ENCODE assay signal across 9 cellular contexts in the genomic region with DNA sequence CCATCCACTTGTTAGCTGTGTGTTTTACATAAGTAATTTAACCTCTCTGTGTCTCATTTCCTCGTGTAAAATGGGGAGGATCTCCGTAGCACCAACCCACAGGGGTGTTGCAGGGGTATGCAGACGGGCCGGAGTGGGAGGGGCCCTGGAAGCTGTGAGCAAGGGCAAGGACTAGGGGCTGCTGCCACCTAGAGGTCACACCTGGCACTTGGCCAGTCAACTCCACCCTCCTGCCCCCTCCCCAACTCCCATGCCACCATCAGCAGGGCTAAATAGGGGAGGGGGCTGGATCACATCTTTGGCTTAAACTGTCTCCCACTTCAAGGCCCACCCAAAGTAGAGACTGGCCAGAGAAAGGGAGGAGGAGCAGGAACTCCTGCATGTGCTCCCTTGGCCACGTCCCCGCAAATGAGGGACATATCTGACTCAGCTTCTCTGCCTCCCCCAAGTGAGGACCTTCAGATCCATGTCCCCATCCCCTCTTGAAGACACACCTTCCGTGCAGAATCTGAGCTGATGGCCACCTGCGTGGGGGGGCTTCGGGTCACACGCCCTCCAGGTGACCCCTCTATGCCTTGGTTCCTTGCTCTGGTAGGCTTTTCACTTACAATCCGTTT. TPM values are rescaled to one million over a fixed set of nuclear protein-coding genes. Genes with fewer than 3 reads are reported as not detected.
DNase-seq lines count a peak whose midpoint lies in the region; ATAC-seq and TF ChIP-seq lines count a peak whose summit lies in the region.
"Had no signal": no experiment of that assay in that cellular context is flagged by ENCODE, and none has a peak within 500 bp of the region (broad histone marks: within the 10 kb centered on the region; RNA-seq: fewer than 3 reads in every experiment).

No MANE protein-coding gene starts in this region.

- peak overlapping the region; percentile 6 for H2BK5ac ChIP-seq in mesenchymal stem cell (ENCODE audit: low read depth, low read length, poor library complexity, severe bottlenecking)

- H3K4me2 ChIP-seq in HCT116 (ENCODE audit: low read length) (peak overlapping the region; percentile 87), mesenchymal stem cell (ENCODE audit: low read length, poor library complexity, severe bottlenecking) (peak overlapping the region; percentile 62)

- H3K27ac ChIP-seq in HCT116 (ENCODE audit: low read depth, low read length) (peak overlapping the region; percentile 92), coronary artery (peak overlapping the region; percentile 91 to 98), mesenchymal stem cell (ENCODE audit: low read length, poor library complexity, severe bottlenecking) (peak overlapping the region; percentile 97)

- peak in 2 of 3 experiments; percentile 86 to 90; a peak in 4 of 6 replicates for TF ChIP-seq CTCF in HCT116 (IDR thresholded peaks at IDR 0.05 in 2 of 3, conservative IDR thresholded peaks at IDR 0.05 in 1 of 3; ENCODE audit: borderline replicate concordance in 1 of 3, insufficient read depth in 1 of 3, low read depth in 2 of 3, low read length in 2 of 3)
- TF ChIP-seq CTCF in coronary artery (IDR thresholded peaks at IDR 0.05): peak; percentile 31

- H3K18ac ChIP-seq in mesenchymal stem cell (ENCODE audit: low read depth in 1 of 2, low read length in 2 of 2): peak overlapping the region; percentile 15 to 96

- H2BK15ac ChIP-seq in mesenchymal stem cell (ENCODE audit: low read depth, poor library complexity, severe bottlenecking): peak overlapping the region; percentile 62

- H2AFZ ChIP-seq in HCT116 (ENCODE audit: low read depth, low read length, poor library complexity, severe bottlenecking) (no peak overlapping the region), mesenchymal stem cell (ENCODE audit: low read depth, low read length) (no peak overlapping the region)

- WGBS in mesenchymal stem cell: 38% methylated on average over 11 of the region's 11 CpGs

- peak overlapping the region; percentile 76 for H3K9ac ChIP-seq in HCT116 (ENCODE audit: low read length)
- peak overlapping the region; percentile 95 for H3K9ac ChIP-seq in mesenchymal stem cell (ENCODE audit: low read length)

- intact Hi-C loops in HCT116 (cut with micrococcal nuclease): no loop called here

- H3K4me3 ChIP-seq in HCT116 (replicated peaks in 1 of 2; ENCODE audit: low read depth in 1 of 2, low read length in 2 of 2) (peak overlapping the region in 1 of 2 experiments; percentile 60; a peak in 2 of 4 replicates), coronary artery (peak overlapping the region; percentile 60), mesenchymal stem cell (ENCODE audit: insufficient read depth in 1 of 2, low read depth in 1 of 2, low read length in 2 of 2) (peak overlapping the region in 1 of 2 experiments; percentile 78)

- CTCF ChIA-PET in HCT116 (lab: Charles Lee): interaction anchor here (0.8 to 5.2 kb wide), 16 partner anchors 11 to 113 kb away, joined by 3 to 55 read pairs (median 6); a partner anchor contains a TSS
- CTCF ChIA-PET in activated CD4-positive, alpha-beta T cell treated with anti-CD3 and anti-CD28 coated beads, Interleukin-2, amount 10 ng/mL, durations not matched to agents 7 days and 5 days (lab: Charles Lee): interaction anchor here (0.7 to 6.0 kb wide), 28 partner anchors 9 to 99 kb away, joined by 3 to 78 read pairs (median 4); a partner anchor contains a TSS

- peaks cover 5% of the 10 kb centered on the region; the same call in 1 of the 2 replicates for H3K79me2 ChIP-seq in HCT116 (ENCODE audit: insufficient read depth, low read length)

- H3K4me1 Mint-ChIP-seq in activated CD4-positive, alpha-beta T cell treated with anti-CD3 and anti-CD28 coated beads, Interleukin-2, amount 10 ng/mL, durations not matched to agents 7 days and 5 days: peaks cover 24% of the 10 kb centered on the region

- H3K9me3 ChIP-seq in HCT116 (ENCODE audit: control insufficient read depth in 1 of 2, insufficient read depth in 1 of 2, low read depth in 1 of 2, low read length in 2 of 2) (no peaks in the 10 kb centered on the region), mesenchymal stem cell (ENCODE audit: control insufficient read depth, low read length) (no peaks in the 10 kb centered on the region)

- RAD21 ChIA-PET in HCT116 (lab: Charles Lee; ENCODE audit: low non-redundant PET in 1 of 2, low total read pairs in 2 of 2, uncharacterized antibody in 2 of 2, unreplicated experiment in 2 of 2): interaction anchor here in 1 of 2 experiments (0.8 to 1.4 kb wide), 5 partner anchors 15 to 59 kb away, joined by 3 to 4 read pairs (median 3); a partner anchor contains a TSS

- H2AK5ac ChIP-seq in mesenchymal stem cell (ENCODE audit: low read length, severe bottlenecking): peak overlapping the region; percentile 35

- H2BK12ac ChIP-seq in mesenchymal stem cell (ENCODE audit: low read length in 2 of 2): peak overlapping the region; percentile 18 to 91

- H3K79me1 ChIP-seq in mesenchymal stem cell (replicated peaks; ENCODE audit: low read length, poor library complexity, severe bottlenecking): peaks cover 22% of the 10 kb centered on the region

- H3K4me1 ChIP-seq in HCT116 (ENCODE audit: control insufficient read depth in 1 of 2, insufficient read depth in 2 of 2, low read length in 2 of 2): peaks cover 41 to 58% of the 10 kb centered on the region in 2 experiments
- H3K4me1 ChIP-seq in mesenchymal stem cell (ENCODE audit: control insufficient read depth, insufficient read depth, low read depth, low read length): peaks cover 68% of the 10 kb centered on the region

- no peak overlapping the region for H3K23ac ChIP-seq in mesenchymal stem cell (ENCODE audit: low read length in 2 of 2)

- peak overlapping the region; percentile 99 for H4K91ac ChIP-seq in mesenchymal stem cell (ENCODE audit: low read length)

- no peaks in the 10 kb centered on the region for H3K36me3 Mint-ChIP-seq in activated CD4-positive, alpha-beta T cell treated with anti-CD3 and anti-CD28 coated beads, Interleukin-2, amount 10 ng/mL, durations not matched to agents 7 days and 5 days (ENCODE audit: low read depth)

- H4K8ac ChIP-seq in mesenchymal stem cell (ENCODE audit: low read length): peak overlapping the region; percentile 83

- no peaks in the 10 kb centered on the region for H3K27me3 ChIP-seq in HCT116 (ENCODE audit: insufficient read depth, low read length)
- no peaks in the 10 kb centered on the region for H3K27me3 ChIP-seq in mesenchymal stem cell (ENCODE audit: control insufficient read depth in 1 of 2, insufficient read depth in 1 of 2, low read length in 2 of 2)

- H3K4ac ChIP-seq in mesenchymal stem cell (ENCODE audit: low read depth in 1 of 2, low read length in 2 of 2): peak overlapping the region; percentile 91 to 97

- peak; percentile 48 for ATAC-seq in HCT116
- ATAC-seq in GM21447 (IDR thresholded peaks at IDR 0.05; ENCODE audit: unreplicated experiment): no peak

- H3K14ac ChIP-seq in mesenchymal stem cell (ENCODE audit: low read length in 2 of 2): peak overlapping the region in 1 of 2 experiments; percentile 30

- no peaks in the 10 kb centered on the region for H3K9me3 Mint-ChIP-seq in activated CD4-positive, alpha-beta T cell treated with anti-CD3 and anti-CD28 coated beads, Interleukin-2, amount 10 ng/mL, durations not matched to agents 7 days and 5 days
- H3K9me3 Mint-ChIP-seq: T-helper 1 cell treated with Interleukin-12 subunit alpha and Interleukin-12 subunit beta and Interleukin-4 antibody, amounts not matched to agents 30 μg/mL and 1 μg/mL, for 36 hours had no signal

- peak; percentile 73 for DNase-seq in COR-L47 (lab: John Stamatoyannopoulos, UW)
- peak; percentile 35 for DNase-seq in HCT116 (ENCODE audit: low read depth, low spot score)
- DNase-seq in NCI-H510A (lab: John Stamatoyannopoulos, UW): peak; percentile 56
- DNase-seq in activated CD4-positive, alpha-beta T cell treated with anti-CD3 and anti-CD28 coated beads, Interleukin-2, amount 10 ng/mL, durations not matched to agents 7 days and 5 days: peak; percentile 82
- peak; percentile 83 for DNase-seq in coronary artery (ENCODE audit: low spot score)
- DNase-seq in mesenchymal stem cell: peak; percentile 76
- DNase-seq in stimulated activated CD8-positive, alpha-beta memory T cell treated with anti-CD3 and anti-CD28 coated beads, Interleukin-15, amount 100 ng/mL, for 1 hour (ENCODE audit: low read depth): peak; percentile 54

- POLR2A ChIA-PET in HCT116 (lab: Charles Lee): interaction anchor here (1.1 to 3.4 kb wide), 3 partner anchors 12 to 56 kb away, joined by 3 to 11 read pairs (median 6); a partner anchor contains a TSS
- POLR2A ChIA-PET in activated CD4-positive, alpha-beta T cell treated with anti-CD3 and anti-CD28 coated beads, Interleukin-2, amount 10 ng/mL, durations not matched to agents 7 days and 5 days (lab: Charles Lee): no interaction called here

- TF ChIP-seq RAD21 in HCT116 (IDR thresholded peaks at IDR 0.05; ENCODE audit: low read depth): no peak

- H2BK120ac ChIP-seq in mesenchymal stem cell (ENCODE audit: low read depth, low read length): peak overlapping the region; percentile 91

- no TSS peak for BruUV-seq in HCT116 (replicated peaks; lab: Mats Ljungman, UMichigan)

- H4K20me1 ChIP-seq in HCT116 (ENCODE audit: insufficient read depth): no peaks in the 10 kb centered on the region

- peak overlapping the region; percentile 15 for H3K27ac Mint-ChIP-seq in activated CD4-positive, alpha-beta T cell treated with anti-CD3 and anti-CD28 coated beads, Interleukin-2, amount 10 ng/mL, durations not matched to agents 7 days and 5 days
- H3K27ac Mint-ChIP-seq: T-helper 1 cell treated with Interleukin-12 subunit alpha and Interleukin-12 subunit beta and Interleukin-4 antibody, amounts not matched to agents 30 μg/mL and 1 μg/mL, for 36 hours had no signal

- H3K27me3 Mint-ChIP-seq in activated CD4-positive, alpha-beta T cell treated with anti-CD3 and anti-CD28 coated beads, Interleukin-2, amount 10 ng/mL, durations not matched to agents 7 days and 5 days: no peaks in the 10 kb centered on the region

- no peak for TF ChIP-seq POLR2A in HCT116 (IDR thresholded peaks at IDR 0.05; ENCODE audit: borderline replicate concordance, extremely low read depth, insufficient read depth, insufficient read length)

- no peaks in the 10 kb centered on the region for H3K9me2 ChIP-seq in HCT116 (ENCODE audit: insufficient read depth)

- peaks cover 0 to 7% of the 10 kb centered on the region in 2 experiments; a peak in 1 of 4 replicates for H3K36me3 ChIP-seq in HCT116 (ENCODE audit: control insufficient read depth in 1 of 2, insufficient read depth in 2 of 2, low read length in 2 of 2)
- peaks cover 9 to 37% of the 10 kb centered on the region in 2 experiments for H3K36me3 ChIP-seq in mesenchymal stem cell (ENCODE audit: control insufficient read depth in 1 of 2, insufficient read depth in 2 of 2, low read depth in 1 of 2, low read length in 2 of 2)

- H3K4me3 Mint-ChIP-seq in activated CD4-positive, alpha-beta T cell treated with anti-CD3 and anti-CD28 coated beads, Interleukin-2, amount 10 ng/mL, durations not matched to agents 7 days and 5 days: no peak overlapping the region
- H3K4me3 Mint-ChIP-seq: T-helper 1 cell treated with Interleukin-12 subunit alpha and Interleukin-12 subunit beta and Interleukin-4 antibody, amounts not matched to agents 30 μg/mL and 1 μg/mL, for 36 hours had no signal

RNA-seq across cellular contexts. Expression of a gene that starts 2.6 kb away (rescaled TPM):
- 15.6 TPM for total RNA-seq in HCT116 (2021; ENCODE audit: unreplicated experiment)
- polyA plus RNA-seq in HCT116 (2012): 7.5 and 9.6 TPM in 2 replicates
- total RNA-seq in activated CD4-positive, alpha-beta T cell treated with anti-CD3 and anti-CD28 coated beads, Interleukin-2, amount 10 ng/mL, durations not matched to agents 7 days and 5 days: 1 to 10 TPM in 1 of 2 experiments, under 1 TPM in 1; 0.81 to 1.0 TPM
- 34.5 TPM for polyA plus RNA-seq in mesenchymal stem cell (2013, experiment 1 of 2)
- 31.6 TPM for polyA plus RNA-seq in mesenchymal stem cell (2013, experiment 2 of 2)

RNA-seq across cellular contexts. Expression of a gene that starts 12.7 kb away (rescaled TPM):
- total RNA-seq in HCT116 (2021; ENCODE audit: unreplicated experiment): 0.61 TPM
- not detected in 2 replicates for polyA plus RNA-seq in HCT116 (2012)
- not detected for total RNA-seq in activated CD4-positive, alpha-beta T cell treated with anti-CD3 and anti-CD28 coated beads, Interleukin-2, amount 10 ng/mL, durations not matched to agents 7 days and 5 days
- polyA plus RNA-seq in mesenchymal stem cell (2013, experiment 1 of 2): not detected
- not detected for polyA plus RNA-seq in mesenchymal stem cell (2013, experiment 2 of 2)

RNA-seq across cellular contexts. Expression of a gene that starts 14.7 kb away (rescaled TPM):
- 8.8 TPM for total RNA-seq in HCT116 (2021; ENCODE audit: unreplicated experiment)
- 2.8 and 3.5 TPM in 2 replicates for polyA plus RNA-seq in HCT116 (2012)
- 1 to 10 TPM; 6.6 to 8.5 TPM for total RNA-seq in activated CD4-positive, alpha-beta T cell treated with anti-CD3 and anti-CD28 coated beads, Interleukin-2, amount 10 ng/mL, durations not matched to agents 7 days and 5 days
- polyA plus RNA-seq in mesenchymal stem cell (2013, experiment 1 of 2): 75.5 TPM
- 80.9 TPM for polyA plus RNA-seq in mesenchymal stem cell (2013, experiment 2 of 2)

RNA-seq across cellular contexts. Expression of a gene that starts 19.9 kb away (rescaled TPM):
- 3.3 TPM for total RNA-seq in HCT116 (2021; ENCODE audit: unreplicated experiment)
- polyA plus RNA-seq in HCT116 (2012): 1.2 and 1.9 TPM in 2 replicates
- 1 to 10 TPM in 1 of 2 experiments, under 1 TPM in 1; 0.60 to 1.4 TPM for total RNA-seq in activated CD4-positive, alpha-beta T cell treated with anti-CD3 and anti-CD28 coated beads, Interleukin-2, amount 10 ng/mL, durations not matched to agents 7 days and 5 days
- 0.44 TPM for polyA plus RNA-seq in mesenchymal stem cell (2013, experiment 1 of 2)
- polyA plus RNA-seq in mesenchymal stem cell (2013, experiment 2 of 2): 0.49 TPM

RNA-seq across cellular contexts. Expression of a gene that starts 30.4 kb away (rescaled TPM):
- total RNA-seq in HCT116 (2021; ENCODE audit: unreplicated experiment): 2.8 TPM
- 1.7 TPM in 2 replicates for polyA plus RNA-seq in HCT116 (2012)
- 100 to 1,000 TPM; 195 to 196 TPM for total RNA-seq in activated CD4-positive, alpha-beta T cell treated with anti-CD3 and anti-CD28 coated beads, Interleukin-2, amount 10 ng/mL, durations not matched to agents 7 days and 5 days
- polyA plus RNA-seq in mesenchymal stem cell (2013, experiment 1 of 2): 14.0 TPM
- polyA plus RNA-seq in mesenchymal stem cell (2013, experiment 2 of 2): 13.9 TPM
